ENCODE assay signal across 16 cellular contexts in genomic region chr12:49874142-49874897, GRCh38. TPM values are rescaled to one million over a fixed set of nuclear protein-coding genes. Genes with fewer than 3 reads are reported as not detected.
A peak's percentile ranks its signal among the peaks of the same experiment; 100 is the strongest.
DNase-seq lines count a peak whose midpoint lies in the region; ATAC-seq and TF ChIP-seq lines count a peak whose summit lies in the region.
"Had no signal": no experiment of that assay in that cellular context is flagged by ENCODE, and none has a peak within 500 bp of the region (broad histone marks: within the 10 kb centered on the region; RNA-seq: fewer than 3 reads in every experiment).

No MANE protein-coding gene starts in this region.

- H3K4me3 ChIP-seq in sigmoid colon: no peak overlapping the region
- H3K4me3 ChIP-seq: psoas muscle had no signal

- 81 to 82% methylated on average over 12 of the region's 12 CpGs for WGBS in sigmoid colon, 2 donors

- H3K36me3 ChIP-seq in sigmoid colon: no peaks in the 10 kb centered on the region

- POLR2A ChIA-PET in activated CD4-positive, alpha-beta memory T cell treated with anti-CD3 and anti-CD28 coated beads for 36 hours (lab: Charles Lee): no interaction called here
- POLR2A ChIA-PET in activated CD4-positive, alpha-beta memory T cell treated with anti-CD3 and anti-CD28 coated beads, Interleukin-2, amount 10 ng/mL, durations not matched to agents 7 days and 5 days (lab: Charles Lee): no interaction called here

- H3K27me3 ChIP-seq in layer of hippocampus (ENCODE audit: control insufficient read depth, insufficient read depth, low read length) (no peaks in the 10 kb centered on the region), sigmoid colon (no peaks in the 10 kb centered on the region)

- H3K9me3 ChIP-seq in sigmoid colon: no peaks in the 10 kb centered on the region
- H3K9me3 ChIP-seq: Caco-2, psoas muscle had no signal

- no peak overlapping the region for H3K4me3 Mint-ChIP-seq in activated CD4-positive, alpha-beta memory T cell treated with anti-CD3 and anti-CD28 coated beads for 36 hours
- no peak overlapping the region for H3K4me3 Mint-ChIP-seq in activated CD4-positive, alpha-beta memory T cell treated with anti-CD3 and anti-CD28 coated beads, Interleukin-2, amount 10 ng/mL, durations not matched to agents 7 days and 5 days
- H3K4me3 Mint-ChIP-seq: activated CD8-positive, alpha-beta memory T cell treated with anti-CD3 and anti-CD28 coated beads, Interleukin-2, amount 10 ng/mL, durations not matched to agents 7 days and 5 days had no signal

- H3K4me1 Mint-ChIP-seq in activated CD4-positive, alpha-beta memory T cell treated with anti-CD3 and anti-CD28 coated beads for 36 hours (ENCODE audit: low read depth): no peaks in the 10 kb centered on the region
- no peaks in the 10 kb centered on the region for H3K4me1 Mint-ChIP-seq in activated CD4-positive, alpha-beta memory T cell treated with anti-CD3 and anti-CD28 coated beads, Interleukin-2, amount 10 ng/mL, durations not matched to agents 7 days and 5 days
- H3K4me1 Mint-ChIP-seq: activated CD8-positive, alpha-beta memory T cell treated with anti-CD3 and anti-CD28 coated beads, Interleukin-2, amount 10 ng/mL, durations not matched to agents 7 days and 5 days had no signal

- H3K27ac Mint-ChIP-seq in activated CD4-positive, alpha-beta memory T cell treated with anti-CD3 and anti-CD28 coated beads for 36 hours: no peak overlapping the region
- no peak overlapping the region for H3K27ac Mint-ChIP-seq in activated CD4-positive, alpha-beta memory T cell treated with anti-CD3 and anti-CD28 coated beads, Interleukin-2, amount 10 ng/mL, durations not matched to agents 7 days and 5 days
- H3K27ac Mint-ChIP-seq: activated CD8-positive, alpha-beta memory T cell treated with anti-CD3 and anti-CD28 coated beads, Interleukin-2, amount 10 ng/mL, durations not matched to agents 7 days and 5 days had no signal

- peaks cover 17% of the 10 kb centered on the region for H3K9me3 Mint-ChIP-seq in activated CD4-positive, alpha-beta memory T cell treated with anti-CD3 and anti-CD28 coated beads for 36 hours
- peaks cover 18% of the 10 kb centered on the region for H3K9me3 Mint-ChIP-seq in activated CD4-positive, alpha-beta memory T cell treated with anti-CD3 and anti-CD28 coated beads, Interleukin-2, amount 10 ng/mL, durations not matched to agents 7 days and 5 days

- H3K27me3 Mint-ChIP-seq in activated CD4-positive, alpha-beta memory T cell treated with anti-CD3 and anti-CD28 coated beads for 36 hours: no peaks in the 10 kb centered on the region
- H3K27me3 Mint-ChIP-seq in activated CD4-positive, alpha-beta memory T cell treated with anti-CD3 and anti-CD28 coated beads, Interleukin-2, amount 10 ng/mL, durations not matched to agents 7 days and 5 days: no peaks in the 10 kb centered on the region
- H3K27me3 Mint-ChIP-seq: activated CD8-positive, alpha-beta memory T cell treated with anti-CD3 and anti-CD28 coated beads, Interleukin-2, amount 10 ng/mL, durations not matched to agents 7 days and 5 days had no signal

- ATAC-seq in HG02885 (IDR thresholded peaks at IDR 0.05; ENCODE audit: poor library complexity, unreplicated experiment): no peak
- ATAC-seq: activated CD8-positive, alpha-beta memory T cell treated with anti-CD3 and anti-CD28 coated beads, Interleukin-2, amount 10 ng/mL, durations not matched to agents 7 days and 5 days; left colon; psoas muscle had no signal

- TF ChIP-seq POLR2A in sigmoid colon (IDR thresholded peaks at IDR 0.05): no peak

- no peaks in the 10 kb centered on the region for H3K36me3 Mint-ChIP-seq in activated CD4-positive, alpha-beta memory T cell treated with anti-CD3 and anti-CD28 coated beads for 36 hours
- H3K36me3 Mint-ChIP-seq in activated CD4-positive, alpha-beta memory T cell treated with anti-CD3 and anti-CD28 coated beads, Interleukin-2, amount 10 ng/mL, durations not matched to agents 7 days and 5 days (ENCODE audit: low read depth): no peaks in the 10 kb centered on the region
- H3K36me3 Mint-ChIP-seq: activated CD8-positive, alpha-beta memory T cell treated with anti-CD3 and anti-CD28 coated beads, Interleukin-2, amount 10 ng/mL, durations not matched to agents 7 days and 5 days had no signal

- H3K27ac ChIP-seq in caudate nucleus (ENCODE audit: low read depth, low read length): peak overlapping the region; percentile 92
- peak overlapping the region; percentile 90 for H3K27ac ChIP-seq in layer of hippocampus (ENCODE audit: low read depth, low read length)
- H3K27ac ChIP-seq in temporal lobe (ENCODE audit: low read depth, low read length): peak overlapping the region; percentile 97
- no peak overlapping the region for H3K27ac ChIP-seq in sigmoid colon
- H3K27ac ChIP-seq: psoas muscle had no signal

- H3K4me1 ChIP-seq in sigmoid colon: peaks cover 0 to 7% (median 5%) of the 10 kb centered on the region in 4 donors

- TF ChIP-seq CTCF in sigmoid colon (IDR thresholded peaks at IDR 0.05): no peak

- DNase-seq in activated CD4-positive, alpha-beta memory T cell treated with anti-CD3 and anti-CD28 coated beads for 36 hours: peak; percentile 4
- DNase-seq in activated CD4-positive, alpha-beta memory T cell treated with anti-CD3 and anti-CD28 coated beads, Interleukin-2, amount 10 ng/mL, durations not matched to agents 7 days and 5 days: no peak
- DNase-seq in caudate nucleus (lab: John Stamatoyannopoulos, UW): peak in 17 of 61 donors; percentile 18 to 71 (median 30)
- no peak for DNase-seq in sigmoid colon
- DNase-seq in activated CD8-positive, alpha-beta memory T cell treated with anti-CD3 and anti-CD28 coated beads for 24 hours: no peak
- DNase-seq: activated CD8-positive, alpha-beta memory T cell treated with anti-CD3 and anti-CD28 coated beads, Interleukin-2, amount 10 ng/mL, durations not matched to agents 7 days and 5 days; activated naive CD4-positive, alpha-beta T cell treated with anti-CD3 and anti-CD28 coated beads, Interleukin-2, amount 50 U/mL, for 16 hours; Caco-2; NCI-H1105 treated with DMSO at 0.1 percent for 48 hours; psoas muscle; stimulated activated CD4-positive, alpha-beta T cell treated with anti-CD3 and anti-CD28 coated beads, Interleukin-2, amount 100 ng/mL, for 48 hours had no signal

- no peak for TF ChIP-seq EP300 in sigmoid colon (IDR thresholded peaks at IDR 0.05)

- CTCF ChIA-PET in activated CD4-positive, alpha-beta memory T cell treated with anti-CD3 and anti-CD28 coated beads for 36 hours (lab: Charles Lee): interaction anchor here (1.2 to 1.3 kb wide), 2 partner anchors 9 to 71 kb away, joined by 3 read pairs; no protein-coding TSS in a partner anchor
- CTCF ChIA-PET in activated CD4-positive, alpha-beta memory T cell treated with anti-CD3 and anti-CD28 coated beads, Interleukin-2, amount 10 ng/mL, durations not matched to agents 7 days and 5 days (lab: Charles Lee): no interaction called here

- intact Hi-C loops in activated CD4-positive, alpha-beta memory T cell treated with anti-CD3 and anti-CD28 coated beads for 36 hours (cut with micrococcal nuclease): no loop called here
- intact Hi-C loops in sigmoid colon (cut with DNase I): no loop called here

RNA-seq across cellular contexts. Expression of gene FAIM2, which starts 29.4 kb away (rescaled TPM):
- total RNA-seq in activated CD4-positive, alpha-beta memory T cell treated with anti-CD3 and anti-CD28 coated beads for 36 hours: 1 to 10 TPM; 1.7 to 2.1 TPM
- total RNA-seq in activated CD4-positive, alpha-beta memory T cell treated with anti-CD3 and anti-CD28 coated beads, Interleukin-2, amount 10 ng/mL, durations not matched to agents 7 days and 5 days: under 1 TPM; 0.78 to 0.95 TPM
- 24.6 TPM for total RNA-seq in temporal lobe
- 10 to 100 TPM in 1 of 4 donors, 1 to 10 TPM in 3; 5.8 to 12.8 (median 7.5) TPM for total RNA-seq in sigmoid colon
- 1 to 10 TPM in 2 of 3 donors, not detected in 1; 1.2 to 5.6 TPM for polyA plus RNA-seq in sigmoid colon
- total RNA-seq: A673 had no signal

RNA-seq across cellular contexts. Expression of gene BCDIN3D, which starts 31.4 kb away (rescaled TPM):
- 1 to 10 TPM; 5.8 to 6.1 TPM for total RNA-seq in activated CD4-positive, alpha-beta memory T cell treated with anti-CD3 and anti-CD28 coated beads for 36 hours
- 1 to 10 TPM; 8.9 to 9.9 TPM for total RNA-seq in activated CD4-positive, alpha-beta memory T cell treated with anti-CD3 and anti-CD28 coated beads, Interleukin-2, amount 10 ng/mL, durations not matched to agents 7 days and 5 days
- total RNA-seq in temporal lobe: 4.7 TPM
- 1 to 10 TPM; 2.7 to 5.4 (median 3.9) TPM for total RNA-seq in sigmoid colon
- 1 to 10 TPM; 1.8 to 3.7 (median 2.1) TPM for polyA plus RNA-seq in sigmoid colon

RNA-seq across cellular contexts. Expression of gene NCKAP5L, which starts 46.1 kb away (rescaled TPM):
- total RNA-seq in activated CD4-positive, alpha-beta memory T cell treated with anti-CD3 and anti-CD28 coated beads for 36 hours: 1 to 10 TPM; 2.9 to 3.0 TPM
- 1 to 10 TPM; 1.1 to 1.2 TPM for total RNA-seq in activated CD4-positive, alpha-beta memory T cell treated with anti-CD3 and anti-CD28 coated beads, Interleukin-2, amount 10 ng/mL, durations not matched to agents 7 days and 5 days
- total RNA-seq in temporal lobe (9.3 TPM), sigmoid colon (10 to 100 TPM in 3 of 4 donors, 1 to 10 TPM in 1; 10.0 to 23.3 (median 12.6) TPM)
- 1 to 10 TPM in 2 of 3 donors, under 1 TPM in 1; 0.92 to 5.8 (median 2.4) TPM for polyA plus RNA-seq in sigmoid colon

Comparison
In these comparisons a context has a peak if more than half of its experiments do, and no peak if none do; other contexts are left out.
1. H3K27ac ChIP-seq: peak in caudate nucleus (single experiment), layer of hippocampus (single experiment) and temporal lobe (single experiment); none in sigmoid colon (0 of 4).